20 cellular contexts compared by ENCODE assay signal in genomic region chr15:28930476-28931291, GRCh38.
"Had no signal": no experiment of that assay in that cellular context is flagged by ENCODE, and none has a peak within 500 bp of the region (broad histone marks: within the 10 kb centered on the region; RNA-seq: fewer than 3 reads in every experiment).

No MANE protein-coding gene starts in this region.

- H3K36me3 Mint-ChIP-seq: stimulated activated naive B cell treated with anti-CD40 and anti-IgM and Interleukin-4, amounts not matched to agents 10 μg/mL and 1 μg/mL and 100 μg/mL, for 72 hours had no signal

- H3K9me3 Mint-ChIP-seq: activated T-helper 2 cell treated with anti-CD3 and anti-CD28 coated beads, Interferon-gamma antibody, Interleukin-2, Interleukin-4, amounts not matched to agents 10 μg/mL and 5 μg/mL and 100 μg/mL, durations not matched to agents 14 hours and 24 hours and 36 hours had no signal

- H2AFZ ChIP-seq: hepatocyte, neural progenitor cell had no signal

- H3K27ac Mint-ChIP-seq: activated T-helper 2 cell treated with anti-CD3 and anti-CD28 coated beads, Interferon-gamma antibody, Interleukin-2, Interleukin-4, amounts not matched to agents 10 μg/mL and 5 μg/mL and 100 μg/mL, durations not matched to agents 14 hours and 24 hours and 36 hours; stimulated activated naive B cell treated with anti-CD40 and anti-IgM and Interleukin-4, amounts not matched to agents 10 μg/mL and 1 μg/mL and 100 μg/mL, for 72 hours had no signal

- H3K4me2 ChIP-seq: hepatocyte, neural progenitor cell had no signal

- H3K4me1 ChIP-seq: colonic mucosa, foreskin keratinocyte, neural progenitor cell, tibial artery had no signal

- H3K27ac ChIP-seq: body of pancreas, colonic mucosa, foreskin keratinocyte, hepatocyte, neural progenitor cell, tibial artery, WERI-Rb-1 had no signal

- H3K4me3 Mint-ChIP-seq: neural progenitor cell; stimulated activated naive B cell treated with anti-CD40 and anti-IgM and Interleukin-4, amounts not matched to agents 10 μg/mL and 1 μg/mL and 100 μg/mL, for 72 hours had no signal

- H3K27me3 ChIP-seq: body of pancreas, colonic mucosa, foreskin keratinocyte, hepatocyte, neural progenitor cell had no signal

- ATAC-seq: body of pancreas; foreskin keratinocyte; left lobe of liver; sciatic nerve; stimulated activated naive B cell treated with anti-CD40 and anti-IgM and Interleukin-4, amounts not matched to agents 10 μg/mL and 1 μg/mL and 100 μg/mL, for 72 hours had no signal

- H3K9ac ChIP-seq: neural progenitor cell had no signal

- H3K4me3 ChIP-seq: body of pancreas, colonic mucosa, hepatocyte, neural progenitor cell, tibial artery had no signal

- DNase-seq: activated CD4-positive, alpha-beta T cell treated with anti-CD3 and anti-CD28 coated beads for 1 hour; activated naive CD4-positive, alpha-beta T cell treated with anti-CD3 and anti-CD28 coated beads, Interleukin-2, amount 50 U/mL, for 16 hours; amygdala; body of pancreas; central memory CD4-positive, alpha-beta T cell; colonic mucosa; foreskin keratinocyte; midbrain; stimulated activated naive B cell treated with anti-CD40 and anti-IgM and Interleukin-4, amounts not matched to agents 10 μg/mL and 1 μg/mL and 100 μg/mL, for 72 hours; SW 1271; T-helper 2 cell; WERI-Rb-1 had no signal

- H3K9me3 ChIP-seq: body of pancreas, colonic mucosa, tibial artery had no signal

- H3K36me3 ChIP-seq: colonic mucosa, neural progenitor cell, tibial artery, WERI-Rb-1 had no signal

- FAIRE-seq: islet of Langerhans, urothelium cell line had no signal

- H3K4me1 Mint-ChIP-seq: stimulated activated naive B cell treated with anti-CD40 and anti-IgM and Interleukin-4, amounts not matched to agents 10 μg/mL and 1 μg/mL and 100 μg/mL, for 72 hours had no signal
